Comparison of ENCODE assay signal across 8 cellular contexts in the genomic region with DNA sequence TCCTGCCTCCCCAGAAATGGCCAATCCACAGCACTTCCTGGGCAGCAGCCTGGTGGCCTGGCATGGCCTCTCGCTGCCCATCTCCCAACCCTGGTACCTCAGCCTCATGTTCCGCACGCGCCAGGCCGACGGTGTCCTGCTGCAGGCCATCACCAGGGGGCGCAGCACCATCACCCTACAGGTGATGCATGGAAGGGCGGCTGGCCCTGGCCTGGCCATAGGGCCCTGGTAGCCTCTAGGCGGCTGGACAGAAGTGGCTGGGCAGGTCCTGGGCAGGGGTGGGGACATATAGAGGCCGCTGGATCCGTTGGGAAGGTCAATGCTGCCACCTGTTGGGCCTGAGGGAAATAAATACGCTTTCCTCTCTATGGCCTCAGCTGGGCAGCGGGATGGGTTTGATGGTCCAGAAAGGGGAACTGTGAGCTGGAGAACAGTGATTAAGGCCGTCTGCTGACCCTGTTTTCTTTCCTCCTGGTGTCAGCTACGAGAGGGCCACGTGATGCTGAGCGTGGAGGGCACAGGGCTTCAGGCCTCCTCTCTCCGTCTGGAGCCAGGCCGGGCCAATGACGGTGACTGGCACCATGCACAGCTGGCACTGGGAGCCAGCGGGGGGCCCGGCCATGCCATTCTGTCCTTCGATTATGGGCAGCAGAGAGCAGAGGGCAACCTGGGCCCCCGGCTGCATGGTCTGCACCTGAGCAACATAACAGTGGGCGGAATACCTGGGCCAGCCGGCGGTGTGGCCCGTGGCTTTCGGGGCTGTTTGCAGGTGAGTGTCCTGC. TPM values are rescaled to one million over a fixed set of nuclear protein-coding genes. Genes with fewer than 3 reads are reported as not detected.
DNase-seq lines count a peak whose midpoint lies in the region; ATAC-seq and TF ChIP-seq lines count a peak whose summit lies in the region.

No MANE protein-coding gene starts in this region.

- 58% methylated on average over 27 of the region's 29 CpGs; no CpG with 5 or more reads in 1 of the 2 donors for WGBS in transverse colon (ENCODE audit: low coverage in 1 of 2), 2 donors

- CTCF ChIA-PET in AG04449 (lab: Yijun Ruan, JAX): interaction anchor here (0.6 to 11.4 kb wide), 27 partner anchors 10 to 271 kb away, joined by 3 to 206 read pairs (median 4); partner anchors contain the start of genes PSRC1 and SORT1
- CTCF ChIA-PET in activated naive CD4-positive, alpha-beta T cell treated with anti-CD3 and anti-CD28 coated beads, Interleukin-2, amount 10 ng/mL, durations not matched to agents 7 days and 5 days (lab: Charles Lee): interaction anchor here (0.6 to 3.2 kb wide), 17 partner anchors 10 to 272 kb away, joined by 3 to 26 read pairs (median 6); partner anchors contain the start of genes PSRC1 and SORT1

- H3K9me3 ChIP-seq in parathyroid adenoma (ENCODE audit: control insufficient read depth, low read length): no peaks in the 10 kb centered on the region
- H3K9me3 ChIP-seq in transverse colon: no peaks in the 10 kb centered on the region

- no peaks in the 10 kb centered on the region for H3K36me3 Mint-ChIP-seq in activated naive CD4-positive, alpha-beta T cell treated with anti-CD3 and anti-CD28 coated beads, Interleukin-2, amount 10 ng/mL, durations not matched to agents 7 days and 5 days

- TF ChIP-seq POLR2A in transverse colon (IDR thresholded peaks at IDR 0.05): no peak

- no peak overlapping the region for H3K4me2 ChIP-seq in parathyroid adenoma (ENCODE audit: low read length)

- no peak overlapping the region for H3K4me3 ChIP-seq in AG04449 (ENCODE audit: low read depth, low read length)
- no peak overlapping the region for H3K4me3 ChIP-seq in parathyroid adenoma (ENCODE audit: low read depth, low read length)
- no peak overlapping the region for H3K4me3 ChIP-seq in transverse colon

- ATAC-seq in GM18858 (IDR thresholded peaks at IDR 0.05; ENCODE audit: unreplicated experiment): peak; percentile 47

- H2AFZ ChIP-seq in parathyroid adenoma: no peak overlapping the region

- H3K9ac ChIP-seq in parathyroid adenoma: no peak overlapping the region

- in situ Hi-C loops in transverse colon (cut with MboI; ENCODE audit: low pct_ligation_motif_present in 1 of 4, low pct_unique_long_range_greater_than_20kb in 1 of 4, low sequenced_read_pairs in 3 of 4): loop anchor here in 2 of 4 donors (5.0 to 10.0 kb wide), 2 partner anchors 139 to 271 kb away; partner anchors contain the start of gene GPR61 (in 1 of the 2)

- H3K4me1 ChIP-seq in parathyroid adenoma: no peaks in the 10 kb centered on the region
- no peaks in the 10 kb centered on the region for H3K4me1 ChIP-seq in transverse colon

- H3K4me3 Mint-ChIP-seq in activated naive CD4-positive, alpha-beta T cell treated with anti-CD3 and anti-CD28 coated beads, Interleukin-2, amount 10 ng/mL, durations not matched to agents 7 days and 5 days: no peak overlapping the region

- TF ChIP-seq CTCF in AG04449 (IDR thresholded peaks at IDR 0.05; ENCODE audit: insufficient read depth, low read length, missing control alignments) (peak; percentile 98), parathyroid adenoma (IDR thresholded peaks at IDR 0.05) (peak; percentile 57), transverse colon (IDR thresholded peaks at IDR 0.05) (peak; percentile 91 to 100 (median 96))

- H3K27ac Mint-ChIP-seq in activated naive CD4-positive, alpha-beta T cell treated with anti-CD3 and anti-CD28 coated beads, Interleukin-2, amount 10 ng/mL, durations not matched to agents 7 days and 5 days: no peak overlapping the region

- intact Hi-C loops in transverse colon (cut with DNase I; ENCODE audit: low total_unique reads): no loop called here

- H3K27me3 ChIP-seq in parathyroid adenoma (ENCODE audit: control insufficient read depth, insufficient read depth, low read length) (no peaks in the 10 kb centered on the region), transverse colon (no peaks in the 10 kb centered on the region)

- H3K27me3 Mint-ChIP-seq in activated naive CD4-positive, alpha-beta T cell treated with anti-CD3 and anti-CD28 coated beads, Interleukin-2, amount 10 ng/mL, durations not matched to agents 7 days and 5 days: peaks cover 9% of the 10 kb centered on the region

- no peak overlapping the region for H3K27ac ChIP-seq in parathyroid adenoma
- no peak overlapping the region for H3K27ac ChIP-seq in transverse colon

- H3K36me3 ChIP-seq in parathyroid adenoma (ENCODE audit: control insufficient read depth, insufficient read depth, low read length) (no peaks in the 10 kb centered on the region), transverse colon (no peaks in the 10 kb centered on the region)

- TF ChIP-seq EP300 in transverse colon (IDR thresholded peaks at IDR 0.05; ENCODE audit: low read depth): no peak

- peaks cover 3% of the 10 kb centered on the region for H3K4me1 Mint-ChIP-seq in activated naive CD4-positive, alpha-beta T cell treated with anti-CD3 and anti-CD28 coated beads, Interleukin-2, amount 10 ng/mL, durations not matched to agents 7 days and 5 days

- no peaks in the 10 kb centered on the region for H3K9me3 Mint-ChIP-seq in activated naive CD4-positive, alpha-beta T cell treated with anti-CD3 and anti-CD28 coated beads, Interleukin-2, amount 10 ng/mL, durations not matched to agents 7 days and 5 days

- no peaks in the 10 kb centered on the region for H3K79me2 ChIP-seq in parathyroid adenoma

- DNase-seq in AG04449 (ENCODE audit: low read depth, low spot score): no peak
- DNase-seq in HK-2 (ENCODE audit: unreplicated experiment): peak; percentile 90
- peak; percentile 45 for DNase-seq in SKM-1 treated with dmso at 0.1 percent for 144 hours (lab: John Stamatoyannopoulos, UW; ENCODE audit: unreplicated experiment)
- DNase-seq in activated naive CD4-positive, alpha-beta T cell treated with anti-CD3 and anti-CD28 coated beads, Interleukin-2, amount 10 ng/mL, durations not matched to agents 7 days and 5 days: peak; percentile 86
- peak; percentile 78 for DNase-seq in germinal center (ENCODE audit: low spot score)
- peak; percentile 82 for DNase-seq in transverse colon

- POLR2A ChIA-PET in AG04449 (lab: Yijun Ruan, JAX): no interaction called here

RNA-seq across cellular contexts. Expression of gene CELSR2, which starts 14.4 kb away (rescaled TPM):
- 1 to 10 TPM; 1.8 to 3.7 (median 3.2) TPM for total RNA-seq in transverse colon

RNA-seq across cellular contexts. Expression of gene PSRC1, which starts 19.2 kb away (rescaled TPM):
- 10 to 100 TPM in 1 of 4 donors, 1 to 10 TPM in 3; 1.9 to 18.0 (median 4.4) TPM for total RNA-seq in transverse colon

RNA-seq across cellular contexts. Expression of gene MYBPHL, which starts 43.0 kb away (rescaled TPM):
- not detected for total RNA-seq in transverse colon

RNA-seq across cellular contexts. Expression of gene SARS1, which starts 50.1 kb away (rescaled TPM):
- 100 to 1,000 TPM in 3 of 4 donors, 10 to 100 TPM in 1; 79.4 to 150 (median 125) TPM for total RNA-seq in transverse colon
